28 cellular contexts compared by ENCODE assay signal in genomic region chr2:200985806-200986205, GRCh38. TPM values are rescaled to one million over a fixed set of nuclear protein-coding genes. Genes with fewer than 3 reads are reported as not detected.
DNase-seq lines count a peak whose midpoint lies in the region; TF ChIP-seq lines count a peak whose summit lies in the region.
"Had no signal": no experiment of that assay in that cellular context is flagged by ENCODE, and none has a peak within 500 bp of the region (broad histone marks: within the 10 kb centered on the region; RNA-seq: fewer than 3 reads in every experiment).

No MANE protein-coding gene starts in this region.

- H3K79me2 ChIP-seq in PC-9 (ENCODE audit: low read depth): no peaks in the 10 kb centered on the region
- H3K79me2 ChIP-seq: hepatocyte had no signal

- no TSS peak for BruUV-seq in PC-9 (replicated peaks; lab: Mats Ljungman, UMichigan)

- H3K9me2 ChIP-seq in PC-9 (ENCODE audit: insufficient read depth): no peaks in the 10 kb centered on the region

- CTCF ChIA-PET in AG04450 (lab: Charles Lee) (no interaction called here), PC-9 (lab: Charles Lee) (no interaction called here)

- H3K4me3 Mint-ChIP-seq in HFFc6: no peak overlapping the region
- H3K4me3 Mint-ChIP-seq: activated naive CD8-positive, alpha-beta T cell treated with anti-CD3 and anti-CD28 coated beads, Interleukin-2, amount 10 ng/mL, durations not matched to agents 7 days and 5 days; immature natural killer cell; WTC11 had no signal

- H2AFZ ChIP-seq in PC-9: no peak overlapping the region
- H2AFZ ChIP-seq: hepatocyte had no signal

- no peak for TF ChIP-seq POLR2A in lower leg skin (IDR thresholded peaks at IDR 0.05)

- no peaks in the 10 kb centered on the region; the same call in 1 of the 2 replicates for H3K27me3 Mint-ChIP-seq in HFFc6 (ENCODE audit: insufficient read depth)
- H3K27me3 Mint-ChIP-seq: activated naive CD8-positive, alpha-beta T cell treated with anti-CD3 and anti-CD28 coated beads, Interleukin-2, amount 10 ng/mL, durations not matched to agents 7 days and 5 days had no signal

- DNase-seq in AG04450 (ENCODE audit: low read depth, low spot score): peak; percentile 33
- DNase-seq in HFFc6: peak; percentile 42
- DNase-seq in astrocyte of the hippocampus (ENCODE audit: low read depth, low spot score): peak; percentile 59
- DNase-seq in hepatic stellate cell (ENCODE audit: low spot score): peak; percentile 20
- no peak for DNase-seq in epidermal melanocyte (ENCODE audit: insufficient read length, low spot score)
- no peak for DNase-seq in H7
- DNase-seq in lower leg skin (ENCODE audit: low spot score in 2 of 2): no peak
- no peak for DNase-seq in PC-9
- DNase-seq: 8988T; activated CD4-positive, alpha-beta T cell treated with anti-CD3 and anti-CD28 coated beads, Interleukin-2, amount 50 U/mL, for 4 hours; activated CD8-positive, alpha-beta memory T cell treated with anti-CD3 and anti-CD28 coated beads, Interleukin-2, amount 50 U/mL, for 4 hours; activated naive CD8-positive, alpha-beta T cell treated with anti-CD3 and anti-CD28 coated beads, Interleukin-2, amount 10 ng/mL, durations not matched to agents 7 days and 5 days; COR-L47; DMS79 treated with DMSO at 0.1 percent for 48 hours; foreskin keratinocyte; immature natural killer cell; NCI-H1436 treated with DMSO at 0.1 percent for 48 hours; NCI-H524 treated with DMSO at 0.1 percent for 48 hours; stimulated activated CD4-positive, alpha-beta T cell treated with anti-CD3 and anti-CD28 coated beads, Interleukin-4, amount 100 ng/mL, for 24 hours; stimulated activated naive CD8-positive, alpha-beta T cell treated with anti-CD3 and anti-CD28 coated beads, Interleukin-15, Interleukin-2, amounts not matched to agents 100 U/mL and 50 U/mL, for 24 hours; thyroid gland had no signal

- POLR2A ChIA-PET in AG04450 (lab: Yijun Ruan, JAX): interaction anchor here (0.7 kb wide), 1 partner anchor 75 kb away, joined by 3 read pairs; no protein-coding TSS in a partner anchor
- POLR2A ChIA-PET in PC-9 (lab: Charles Lee; ENCODE audit: unreplicated experiment): no interaction called here

- H3K9me3 Mint-ChIP-seq in HFFc6: no peaks in the 10 kb centered on the region
- H3K9me3 Mint-ChIP-seq: activated naive CD8-positive, alpha-beta T cell treated with anti-CD3 and anti-CD28 coated beads, Interleukin-2, amount 10 ng/mL, durations not matched to agents 7 days and 5 days; immature natural killer cell; WTC11 had no signal

- TF ChIP-seq CTCF in AG04450 (IDR thresholded peaks at IDR 0.05; ENCODE audit: low read depth, low read length): no peak
- no peak for TF ChIP-seq CTCF in HFFc6 (IDR thresholded peaks at IDR 0.05)
- no peak for TF ChIP-seq CTCF in lower leg skin (IDR thresholded peaks at IDR 0.05)
- TF ChIP-seq CTCF in PC-9 (conservative IDR thresholded peaks at IDR 0.05): no peak

- H3K27me3 ChIP-seq in AG04450 (ENCODE audit: control insufficient read depth, insufficient read depth, low read length): no peaks in the 10 kb centered on the region
- H3K27me3 ChIP-seq in H7 (ENCODE audit: control insufficient read depth, insufficient read depth, low read length): no peaks in the 10 kb centered on the region
- no peaks in the 10 kb centered on the region for H3K27me3 ChIP-seq in PC-9 (ENCODE audit: insufficient read depth, low read depth)
- H3K27me3 ChIP-seq: BLaER1, breast epithelium, foreskin keratinocyte, hepatocyte, neutrophil, thyroid gland had no signal

- WGBS in lower leg skin, 2 donors: 84 to 85% methylated on average over 2 of the region's 2 CpGs

- H3K9me3 ChIP-seq in AG04450 (ENCODE audit: control insufficient read depth, insufficient read depth, low read length) (no peaks in the 10 kb centered on the region), PC-9 (ENCODE audit: insufficient read depth, low read depth) (no peaks in the 10 kb centered on the region)
- H3K9me3 ChIP-seq: BLaER1, breast epithelium, neutrophil, thyroid gland had no signal

- peaks cover 22% of the 10 kb centered on the region for H3K36me3 Mint-ChIP-seq in HFFc6 (ENCODE audit: low read depth)
- H3K36me3 Mint-ChIP-seq: WTC11 had no signal

- no peak overlapping the region for H3K4me3 ChIP-seq in AG04450 (ENCODE audit: low read depth, low read length)
- H3K4me3 ChIP-seq in H7 (ENCODE audit: insufficient read depth, low read depth, low read length): no peak overlapping the region
- no peak overlapping the region for H3K4me3 ChIP-seq in lower leg skin (ENCODE audit: low read depth, poor library complexity, severe bottlenecking)
- H3K4me3 ChIP-seq in PC-9: no peak overlapping the region
- H3K4me3 ChIP-seq: BLaER1, breast epithelium, coronary artery, hepatocyte, thyroid gland had no signal

- H3K36me3 ChIP-seq in H7 (replicated peaks; ENCODE audit: control insufficient read depth, insufficient read depth, low read length) (peaks cover 1% of the 10 kb centered on the region; the same call in 1 of the 2 replicates), PC-9 (ENCODE audit: low read depth) (no peaks in the 10 kb centered on the region)
- H3K36me3 ChIP-seq: breast epithelium had no signal

- H3K27ac Mint-ChIP-seq in HFFc6: peak overlapping the region; percentile 17; the same call in 1 of the 2 replicates
- H3K27ac Mint-ChIP-seq: activated naive CD8-positive, alpha-beta T cell treated with anti-CD3 and anti-CD28 coated beads, Interleukin-2, amount 10 ng/mL, durations not matched to agents 7 days and 5 days; immature natural killer cell; WTC11 had no signal

- H3K4me2 ChIP-seq in PC-9: no peak overlapping the region
- H3K4me2 ChIP-seq: BLaER1, hepatocyte had no signal

- H3K27ac ChIP-seq in AG04450 (ENCODE audit: low read depth, low read length) (peak overlapping the region; percentile 74), PC-9 (no peak overlapping the region)
- H3K27ac ChIP-seq: BLaER1, breast epithelium, coronary artery, foreskin keratinocyte, hepatocyte, HL-60, neutrophil, thyroid gland had no signal

- peaks cover 31% of the 10 kb centered on the region for H3K4me1 Mint-ChIP-seq in HFFc6 (ENCODE audit: low read depth)
- H3K4me1 Mint-ChIP-seq: immature natural killer cell had no signal

- H3K4me1 ChIP-seq in PC-9 (replicated peaks; ENCODE audit: insufficient read depth): no peaks in the 10 kb centered on the region
- H3K4me1 ChIP-seq: BLaER1, breast epithelium, foreskin keratinocyte, thyroid gland had no signal

- intact Hi-C loops in lower leg skin (cut with DNase I; ENCODE audit: low total_unique reads): no loop called here
- intact Hi-C loops in PC-9 (cut with micrococcal nuclease; ENCODE audit: unreplicated experiment): no loop called here

- no peaks in the 10 kb centered on the region for H3F3A ChIP-seq in PC-9 (ENCODE audit: insufficient read depth, low read depth)

- H4K20me1 ChIP-seq in PC-9 (ENCODE audit: insufficient read depth): no peaks in the 10 kb centered on the region
- H4K20me1 ChIP-seq: BLaER1 had no signal

RNA-seq across cellular contexts. Expression of gene ORC2, which starts 22.3 kb away (rescaled TPM):
- 4.7 and 4.9 TPM in 2 replicates for polyA plus RNA-seq in AG04450 (2011; rRNA removed)
- 3.3 and 6.9 TPM in 2 replicates for polyA minus RNA-seq in AG04450 (2011; rRNA and poly(A)+ RNA removed)
- total RNA-seq in HFFc6 (2021; fragmentation: NEBNext Ultra II Directional; extraction: Animal tissue kit (Norgen Biotek cat#: 25700)): 10 to 100 TPM; 22.1 to 31.9 (median 29.2) TPM
- total RNA-seq in H7 (2014; rRNA removed; shearing (Covaris generic)): 24.3 and 44.7 TPM in 2 replicates
- total RNA-seq in lower leg skin (10 to 100 TPM; 10.1 to 20.8 (median 15.5) TPM), PC-9 (2021) (34.0 and 43.3 TPM in 2 replicates)

Comparison
In these comparisons a context has a peak if more than half of its experiments do, and no peak if none do; other contexts are left out.
1. DNase-seq: peak in AG04450 (single experiment), HFFc6 (single experiment), astrocyte of the hippocampus (single experiment) and hepatic stellate cell (single experiment); none in epidermal melanocyte (single experiment), H7 (single experiment), lower leg skin (0 of 2) and PC-9 (0 of 2).